In genomic region chr11:69491071-69492031, GRCh38 we compare ENCODE assay signal across 24 cellular contexts. TPM values are rescaled to one million over a fixed set of nuclear protein-coding genes. Genes with fewer than 3 reads are reported as not detected.
"Had no signal": no experiment of that assay in that cellular context is flagged by ENCODE, and none has a peak within 500 bp of the region (broad histone marks: within the 10 kb centered on the region; RNA-seq: fewer than 3 reads in every experiment).

No MANE protein-coding gene starts in this region.

- H3K9me3 Mint-ChIP-seq: activated B cell treated with CpG ODN at 0.5 μM for 24 hours; activated CD4-positive, alpha-beta memory T cell treated with anti-CD3 and anti-CD28 coated beads for 36 hours; activated naive CD8-positive, alpha-beta T cell treated with anti-CD3 and anti-CD28 coated beads for 36 hours; mesothelial cell of epicardium; natural killer cell had no signal

- H3K4me1 ChIP-seq: pancreas had no signal

- DNase-seq: activated B cell treated with CpG ODN at 0.5 μM for 24 hours; activated CD4-positive, alpha-beta memory T cell treated with anti-CD3 and anti-CD28 coated beads for 36 hours; activated CD4-positive, alpha-beta T cell treated with anti-CD3 and anti-CD28 coated beads for 4 hours; activated naive CD4-positive, alpha-beta T cell treated with Interleukin-2 at 50 U/mL for 16 hours; activated naive CD8-positive, alpha-beta T cell treated with anti-CD3 and anti-CD28 coated beads for 36 hours; activated T-cell treated with anti-CD3 and anti-CD28 coated beads, Interleukin-2, amount 50 U/mL, for 48 hours; effector CD4-positive, alpha-beta T cell; islet precursor cell; natural killer cell; stimulated activated CD4-positive, alpha-beta T cell treated with anti-CD3 and anti-CD28 coated beads, Interleukin-4, amount 100 ng/mL, for 24 hours; stimulated activated naive CD8-positive, alpha-beta T cell treated with anti-CD3 and anti-CD28 coated beads, Interleukin-15, Interleukin-2, amounts not matched to agents 100 U/mL and 50 U/mL, for 24 hours; SW 1271; T-helper 17 cell; thyroid gland had no signal

- H3K4me3 Mint-ChIP-seq: activated B cell treated with CpG ODN at 0.5 μM for 24 hours; activated CD4-positive, alpha-beta memory T cell treated with anti-CD3 and anti-CD28 coated beads for 36 hours; activated naive CD8-positive, alpha-beta T cell treated with anti-CD3 and anti-CD28 coated beads for 36 hours; mesothelial cell of epicardium; natural killer cell; T-helper 17 cell had no signal

- H3K9me3 ChIP-seq: heart left ventricle, neutrophil, pancreas, thyroid gland had no signal

- H3K4me1 Mint-ChIP-seq: activated B cell treated with CpG ODN at 0.5 μM for 24 hours; activated naive CD8-positive, alpha-beta T cell treated with anti-CD3 and anti-CD28 coated beads for 36 hours; natural killer cell; T-helper 17 cell had no signal

- H3K36me3 Mint-ChIP-seq: activated CD4-positive, alpha-beta memory T cell treated with anti-CD3 and anti-CD28 coated beads for 36 hours; activated naive CD8-positive, alpha-beta T cell treated with anti-CD3 and anti-CD28 coated beads for 36 hours; mesothelial cell of epicardium; natural killer cell had no signal

- H3K27ac Mint-ChIP-seq: activated B cell treated with CpG ODN at 0.5 μM for 24 hours; activated CD4-positive, alpha-beta memory T cell treated with anti-CD3 and anti-CD28 coated beads for 36 hours; activated naive CD8-positive, alpha-beta T cell treated with anti-CD3 and anti-CD28 coated beads for 36 hours; mesothelial cell of epicardium; natural killer cell; T-helper 17 cell had no signal

- H3K4me3 ChIP-seq: heart left ventricle, pancreas, thyroid gland had no signal

- H3K27me3 ChIP-seq: heart left ventricle, pancreas, thyroid gland had no signal

- H3K36me3 ChIP-seq: heart left ventricle, neutrophil, pancreas, thyroid gland had no signal

- FAIRE-seq: endometrium, pancreas had no signal

- ATAC-seq: heart left ventricle; natural killer cell; pancreas; stimulated activated naive CD8-positive, alpha-beta T cell treated with anti-CD3 and anti-CD28 coated beads, Interleukin-15, Interleukin-2, amounts not matched to agents 100 U/mL and 50 U/mL, for 24 hours; T-helper 17 cell had no signal

- H3K27ac ChIP-seq: neutrophil, pancreas, thyroid gland had no signal

RNA-seq across cellular contexts. Expression of gene LINC01488, which starts 9.9 kb away (rescaled TPM):
- total RNA-seq: activated B cell treated with CpG ODN at 0.5 μM for 24 hours; activated CD4-positive, alpha-beta memory T cell treated with anti-CD3 and anti-CD28 coated beads for 36 hours; activated naive CD8-positive, alpha-beta T cell treated with anti-CD3 and anti-CD28 coated beads for 36 hours; cerebellum; epithelial cell of proximal tubule; fibroblast of villous mesenchyme; mesothelial cell of epicardium; natural killer cell; pancreas; subcutaneous adipose tissue; T-helper 17 cell; thyroid gland; ureter had no signal
- polyA plus RNA-seq: pancreas had no signal
